ENCODE assay signal across 8 cellular contexts in genomic region chr9:96418074-96418919, GRCh38. TPM values are rescaled to one million over a fixed set of nuclear protein-coding genes. Genes with fewer than 3 reads are reported as not detected.
DNase-seq lines count a peak whose midpoint lies in the region; ATAC-seq and TF ChIP-seq lines count a peak whose summit lies in the region.

Gene ZNF367 (minus strand): TSS chr9:96418370. CDS start chr9:96418032, 338 bp downstream.

- H3K4me3 Mint-ChIP-seq in activated CD4-positive, alpha-beta T cell treated with anti-CD3 and anti-CD28 coated beads, Interleukin-2, amount 10 ng/mL, durations not matched to agents 7 days and 5 days, result peak within 1 kb of the TSS; percentile 96

- H3K36me3 Mint-ChIP-seq in activated CD4-positive, alpha-beta T cell treated with anti-CD3 and anti-CD28 coated beads, Interleukin-2, amount 10 ng/mL, durations not matched to agents 7 days and 5 days (ENCODE audit: low read depth), result peaks cover 10% of the 10 kb centered on the region

- H3K27me3 Mint-ChIP-seq in activated CD4-positive, alpha-beta T cell treated with anti-CD3 and anti-CD28 coated beads, Interleukin-2, amount 10 ng/mL, durations not matched to agents 7 days and 5 days, result no peaks in the 10 kb centered on the region

- H3K9me3 ChIP-seq in left lung, result no peaks in the 10 kb centered on the region

- POLR2A ChIA-PET in activated CD4-positive, alpha-beta T cell treated with anti-CD3 and anti-CD28 coated beads, Interleukin-2, amount 10 ng/mL, durations not matched to agents 7 days and 5 days (lab: Charles Lee), result no interaction called here

- no peaks in the 10 kb centered on the region for H3K9me3 Mint-ChIP-seq in activated CD4-positive, alpha-beta T cell treated with anti-CD3 and anti-CD28 coated beads, Interleukin-2, amount 10 ng/mL, durations not matched to agents 7 days and 5 days

- H3K27me3 ChIP-seq in left lung, result no peaks in the 10 kb centered on the region

- DNase-seq in NCI-H69 (lab: John Stamatoyannopoulos, UW) (peak; percentile 99), coronary artery (ENCODE audit: low spot score) (peak; percentile 99), left lung (peak; percentile 98)
- DNase-seq in activated CD4-positive, alpha-beta T cell treated with anti-CD3 and anti-CD28 coated beads, Interleukin-2, amount 10 ng/mL, durations not matched to agents 7 days and 5 days, result peak; percentile 97
- DNase-seq in stimulated activated CD4-positive, alpha-beta T cell treated with anti-CD3 and anti-CD28 coated beads, Interleukin-2, amount 100 ng/mL, for 4 hours (ENCODE audit: low read depth), result peak; percentile 82

- H3K27ac Mint-ChIP-seq in activated CD4-positive, alpha-beta T cell treated with anti-CD3 and anti-CD28 coated beads, Interleukin-2, amount 10 ng/mL, durations not matched to agents 7 days and 5 days, result peak within 1 kb of the TSS; percentile 94

- H3K4me3 ChIP-seq in coronary artery, result peak within 1 kb of the TSS; percentile 77
- H3K4me3 ChIP-seq in left lung, result peak within 1 kb of the TSS; percentile 90 to 92

- no peaks in the 10 kb centered on the region for H3K36me3 ChIP-seq in left lung

- TF ChIP-seq CTCF in C4-2B (conservative IDR thresholded peaks at IDR 0.05) (no peak), coronary artery (IDR thresholded peaks at IDR 0.05) (no peak), left lung (IDR thresholded peaks at IDR 0.05) (no peak)

- CTCF ChIA-PET in activated CD4-positive, alpha-beta T cell treated with anti-CD3 and anti-CD28 coated beads, Interleukin-2, amount 10 ng/mL, durations not matched to agents 7 days and 5 days (lab: Charles Lee), result no interaction called here

- H3K4me1 Mint-ChIP-seq in activated CD4-positive, alpha-beta T cell treated with anti-CD3 and anti-CD28 coated beads, Interleukin-2, amount 10 ng/mL, durations not matched to agents 7 days and 5 days, result peaks cover 38% of the 10 kb centered on the region

- ATAC-seq in GM19372 (IDR thresholded peaks at IDR 0.05; ENCODE audit: low read depth, unreplicated experiment), result peak; percentile 65
- ATAC-seq in HG03521 (IDR thresholded peaks at IDR 0.05; ENCODE audit: unreplicated experiment), result peak; percentile 62
- ATAC-seq in left lung, result peak; percentile 90

- H3K27ac ChIP-seq in C4-2B, result peak within 1 kb of the TSS; percentile 93
- peak within 1 kb of the TSS; percentile 98 to 100 for H3K27ac ChIP-seq in coronary artery
- H3K27ac ChIP-seq in left lung, result peak within 1 kb of the TSS; percentile 99 to 100

- intact Hi-C loops in left lung (cut with DNase I), result no loop called here

- peaks cover 22 to 46% of the 10 kb centered on the region in 2 donors for H3K4me1 ChIP-seq in left lung

RNA-seq across cellular contexts. Expression of gene ZNF367, which starts in this region (rescaled TPM):
- total RNA-seq in activated CD4-positive, alpha-beta T cell treated with anti-CD3 and anti-CD28 coated beads, Interleukin-2, amount 10 ng/mL, durations not matched to agents 7 days and 5 days, result 10 to 100 TPM; 32.3 to 32.5 TPM
- total RNA-seq in left lung, result 10 to 100 TPM in 1 of 2 donors, 1 to 10 TPM in 1; 6.1 to 10.1 TPM

Comparison
In these comparisons a context has a peak if more than half of its experiments do, and no peak if none do; other contexts are left out.
1. Peak in every context shown above with its lines: DNase-seq, ATAC-seq, H3K4me3 ChIP-seq and H3K27ac ChIP-seq.